1 cellular context compared by ENCODE assay signal in the genomic region with DNA sequence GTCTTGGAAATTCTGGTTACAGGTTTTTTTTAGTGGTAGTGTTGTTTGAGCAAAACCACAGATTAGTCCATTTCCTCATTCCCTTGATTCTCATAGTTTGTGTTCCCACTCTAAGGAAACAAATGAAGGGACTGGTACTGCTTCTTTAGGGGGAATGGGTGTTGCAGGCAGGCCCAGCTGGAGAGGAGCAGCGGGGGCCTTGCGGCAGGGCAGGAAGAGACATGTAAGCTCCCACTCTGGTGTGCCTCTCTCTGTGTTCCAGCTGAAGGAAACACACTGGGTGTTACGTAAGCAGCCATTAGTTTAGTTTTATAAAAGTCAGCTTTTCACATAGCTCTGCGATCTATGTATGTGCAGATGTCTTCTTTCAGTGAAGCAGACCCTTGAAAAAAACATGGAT.
TF ChIP-seq lines count a peak whose summit lies in the region.

No MANE protein-coding gene starts in this region.

TF ChIP-seq in WTC11, 78 proteins besides CTCF, POLR2A, EP300 and RAD21:
- TF ChIP-seq, protein P1, sequence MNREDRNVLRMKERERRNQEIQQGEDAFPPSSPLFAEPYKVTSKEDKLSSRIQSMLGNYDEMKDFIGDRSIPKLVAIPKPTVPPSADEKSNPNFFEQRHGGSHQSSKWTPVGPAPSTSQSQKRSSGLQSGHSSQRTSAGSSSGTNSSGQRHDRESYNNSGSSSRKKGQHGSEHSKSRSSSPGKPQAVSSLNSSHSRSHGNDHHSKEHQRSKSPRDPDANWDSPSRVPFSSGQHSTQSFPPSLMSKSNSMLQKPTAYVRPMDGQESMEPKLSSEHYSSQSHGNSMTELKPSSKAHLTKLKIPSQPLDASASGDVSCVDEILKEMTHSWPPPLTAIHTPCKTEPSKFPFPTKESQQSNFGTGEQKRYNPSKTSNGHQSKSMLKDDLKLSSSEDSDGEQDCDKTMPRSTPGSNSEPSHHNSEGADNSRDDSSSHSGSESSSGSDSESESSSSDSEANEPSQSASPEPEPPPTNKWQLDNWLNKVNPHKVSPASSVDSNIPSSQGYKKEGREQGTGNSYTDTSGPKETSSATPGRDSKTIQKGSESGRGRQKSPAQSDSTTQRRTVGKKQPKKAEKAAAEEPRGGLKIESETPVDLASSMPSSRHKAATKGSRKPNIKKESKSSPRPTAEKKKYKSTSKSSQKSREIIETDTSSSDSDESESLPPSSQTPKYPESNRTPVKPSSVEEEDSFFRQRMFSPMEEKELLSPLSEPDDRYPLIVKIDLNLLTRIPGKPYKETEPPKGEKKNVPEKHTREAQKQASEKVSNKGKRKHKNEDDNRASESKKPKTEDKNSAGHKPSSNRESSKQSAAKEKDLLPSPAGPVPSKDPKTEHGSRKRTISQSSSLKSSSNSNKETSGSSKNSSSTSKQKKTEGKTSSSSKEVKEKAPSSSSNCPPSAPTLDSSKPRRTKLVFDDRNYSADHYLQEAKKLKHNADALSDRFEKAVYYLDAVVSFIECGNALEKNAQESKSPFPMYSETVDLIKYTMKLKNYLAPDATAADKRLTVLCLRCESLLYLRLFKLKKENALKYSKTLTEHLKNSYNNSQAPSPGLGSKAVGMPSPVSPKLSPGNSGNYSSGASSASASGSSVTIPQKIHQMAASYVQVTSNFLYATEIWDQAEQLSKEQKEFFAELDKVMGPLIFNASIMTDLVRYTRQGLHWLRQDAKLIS (CRISPR knock-in tag; IDR thresholded peaks at IDR 0.05; ENCODE audit: borderline replicate concordance) = no peak
- no peak for TF ChIP-seq HMGA2 (CRISPR knock-in tag; IDR thresholded peaks at IDR 0.05)
